ENCODE assay signal across 35 cellular contexts in the genomic region with DNA sequence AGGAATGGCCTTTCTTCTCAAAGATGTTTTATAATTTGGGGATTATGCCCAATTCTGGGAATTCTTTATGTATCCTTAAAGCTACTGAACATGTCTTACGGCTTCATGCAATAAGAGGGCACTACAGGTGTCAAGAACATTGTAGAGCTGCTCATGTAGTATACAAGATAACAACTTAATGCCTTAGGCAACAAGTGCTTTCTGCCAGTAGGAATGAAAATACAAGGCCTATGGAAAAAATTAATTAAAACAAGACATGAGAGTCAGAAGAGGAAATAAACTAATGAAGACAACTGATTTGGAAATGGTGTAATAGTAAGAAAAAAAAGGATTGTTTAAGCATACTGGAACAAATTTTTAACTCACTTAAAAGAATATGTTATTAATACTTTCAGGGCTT.
"Had no signal": no experiment of that assay in that cellular context is flagged by ENCODE, and none has a peak within 500 bp of the region (broad histone marks: within the 10 kb centered on the region; RNA-seq: fewer than 3 reads in every experiment).

No MANE protein-coding gene starts in this region.

- H3K9me3 ChIP-seq: MG63 had no signal

- H3K4me3 ChIP-seq: MG63 had no signal

- DNase-seq: Karpas-422, Kasumi-1, MG63, MM.1S, MV-4-11, NCI-H1048, NCI-H1092, NCI-H1092 treated with DMSO at 0.1 percent for 48 hours, NCI-H1105, NCI-H1105 treated with DMSO at 0.1 percent for 48 hours, NCI-H1417, NCI-H1417 treated with DMSO at 0.1 percent for 48 hours, NCI-H1436, NCI-H1436 treated with DMSO at 0.1 percent for 48 hours, NCI-H146, NCI-H1694, NCI-H1694 treated with DMSO at 0.1 percent for 48 hours, NCI-H187, NCI-H187 treated with DMSO at 0.1 percent for 48 hours, NCI-H1930, NCI-H2029, NCI-H2029 treated with DMSO at 0.1 percent for 48 hours, NCI-H2081, NCI-H2081 treated with DMSO at 0.1 percent for 48 hours, NCI-H2107, NCI-H2171, NCI-H2171 treated with DMSO at 0.1 percent for 48 hours, NCI-H2227 treated with DMSO at 0.1 percent for 48 hours, NCI-H226, NCI-H345, NCI-H446, NCI-H446 treated with DMSO at 0.1 percent for 48 hours, NCI-H510A, NCI-H510A treated with DMSO at 0.1 percent for 48 hours, NCI-H524 had no signal

- H3K27me3 ChIP-seq: MG63 had no signal

- H3K36me3 ChIP-seq: MG63 had no signal
